18 cellular contexts compared by ENCODE assay signal in the genomic region with DNA sequence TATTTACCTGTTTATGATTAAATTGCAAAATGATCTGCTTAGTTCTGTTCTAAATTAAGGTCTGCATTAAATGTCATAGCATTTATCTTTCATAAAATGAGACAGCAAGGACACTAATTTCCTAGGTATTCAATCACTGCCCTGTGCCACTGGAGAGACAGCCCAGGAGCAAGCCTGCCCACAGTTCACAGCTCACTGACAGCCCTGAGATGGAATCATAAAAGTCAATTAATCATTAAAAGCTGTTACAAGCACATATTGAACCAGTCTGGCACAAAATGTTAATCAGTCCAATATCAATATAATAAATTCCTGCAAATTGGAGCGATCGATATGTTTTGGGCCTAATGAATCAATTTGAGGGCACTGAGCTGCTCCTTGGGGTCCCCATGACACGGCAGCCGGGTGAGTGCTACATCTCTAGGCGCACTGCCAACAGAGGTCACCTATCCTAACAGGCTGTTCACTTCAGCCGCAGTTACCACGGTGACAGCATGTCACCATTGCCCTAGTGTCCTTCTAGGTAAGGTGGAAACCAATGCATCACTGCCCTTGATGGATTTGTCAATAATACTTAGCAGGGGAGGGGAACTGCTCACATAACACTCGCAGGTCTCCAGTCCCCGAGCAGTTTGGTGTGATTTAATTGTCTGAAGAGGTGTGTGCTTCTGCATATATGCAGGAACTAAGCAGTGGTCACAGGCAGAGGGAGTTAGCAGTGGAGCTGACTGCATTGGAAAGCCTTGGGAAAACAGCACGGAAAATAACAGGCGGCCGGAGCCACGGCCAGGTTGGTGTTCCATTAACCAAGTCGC. TPM values are rescaled to one million over a fixed set of nuclear protein-coding genes. Genes with fewer than 3 reads are reported as not detected.
A peak's percentile ranks its signal among the peaks of the same experiment; 100 is the strongest.
DNase-seq lines count a peak whose midpoint lies in the region; FAIRE-seq lines count a peak whose summit lies in the region.
"Had no signal": no experiment of that assay in that cellular context is flagged by ENCODE, and none has a peak within 500 bp of the region (broad histone marks: within the 10 kb centered on the region; RNA-seq: fewer than 3 reads in every experiment).

No MANE protein-coding gene starts in this region.

- peak; percentile 95 for FAIRE-seq in islet of Langerhans (lab: Jason Lieb, UNC)

- DNase-seq in NCI-H1092 (lab: John Stamatoyannopoulos, UW) (peak; percentile 79), NCI-H510A treated with DMSO at 0.1 percent for 48 hours (lab: John Stamatoyannopoulos, UW) (peak; percentile 44), renal cortical epithelial cell (ENCODE audit: low read depth) (peak; percentile 99), HPDE6-E6E7 (ENCODE audit: extremely low spot score) (no peak), AML-193 (lab: John Stamatoyannopoulos, UW) (no peak)
- DNase-seq in stimulated activated CD4-positive, alpha-beta T cell treated with anti-CD3 and anti-CD28 coated beads, Interleukin-2, amount 100 ng/mL, for 24 hours = no peak
- DNase-seq: activated CD8-positive, alpha-beta T cell treated with anti-CD3 and anti-CD28 coated beads for 36 hours; activated naive CD4-positive, alpha-beta T cell treated with anti-CD3 and anti-CD28 coated beads, Interleukin-2, amount 10 ng/mL, durations not matched to agents 7 days and 5 days; activated T-cell treated with anti-CD3 and anti-CD28 coated beads, Interleukin-2, amount 50 U/mL, for 4 hours; hippocampal formation; kidney glomerular epithelial cell; NCI-H1048; NCI-H226; stimulated activated CD4-positive, alpha-beta T cell treated with anti-CD3 and anti-CD28 coated beads, Interleukin-4, amount 100 ng/mL, for 24 hours; T-helper 17 cell had no signal

RNA-seq across cellular contexts. Expression of gene POU3F3, which starts 47.3 kb away (rescaled TPM):
- total RNA-seq in renal cortical epithelial cell = 32.8 and 81.9 TPM in 2 replicates
- total RNA-seq: activated CD8-positive, alpha-beta T cell treated with anti-CD3 and anti-CD28 coated beads for 36 hours; activated T-cell treated with anti-CD3 and anti-CD28 coated beads, Interleukin-2, amount 50 U/mL, for 4 hours; G401; T-helper 17 cell; vagina had no signal

Comparison
In these comparisons a context has a peak if more than half of its experiments do, and no peak if none do; other contexts are left out.
1. DNase-seq: peak in NCI-H1092 (single experiment), NCI-H510A treated with DMSO at 0.1 percent for 48 hours (single experiment) and renal cortical epithelial cell (single experiment); none in HPDE6-E6E7 (single experiment), stimulated activated CD4-positive, alpha-beta T cell treated with anti-CD3 and anti-CD28 coated beads, Interleukin-2, amount 100 ng/mL, for 24 hours (0 of 2) and AML-193 (0 of 2).